25 cellular contexts compared by ENCODE assay signal in the genomic region with DNA sequence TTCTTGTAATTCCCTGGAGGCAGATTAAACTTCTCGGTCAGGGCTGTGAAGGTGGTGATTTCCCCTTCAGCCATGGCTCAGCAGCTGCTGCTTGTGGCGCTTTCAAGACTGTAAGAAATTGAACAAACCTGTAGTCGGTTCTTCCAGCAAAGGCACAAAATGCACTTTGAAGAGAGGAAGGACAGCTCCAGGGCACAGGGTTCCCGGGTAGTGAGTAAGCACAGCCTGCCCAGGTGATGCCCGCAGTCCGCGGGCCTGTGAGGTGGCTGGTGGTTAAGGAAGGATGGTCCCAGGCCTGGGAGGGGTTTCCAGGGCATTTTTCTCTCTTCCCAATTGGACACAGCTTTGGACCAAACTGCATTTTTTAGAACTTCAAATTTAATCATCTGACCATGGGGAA.
"Had no signal": no experiment of that assay in that cellular context is flagged by ENCODE, and none has a peak within 500 bp of the region (broad histone marks: within the 10 kb centered on the region; RNA-seq: fewer than 3 reads in every experiment).

No MANE protein-coding gene starts in this region.

- H3K4me3 ChIP-seq: ascending aorta had no signal

- ATAC-seq: activated naive CD4-positive, alpha-beta T cell treated with anti-CD3 and anti-CD28 coated beads, Interleukin-2, amount 50 U/mL, for 72 hours; activated naive CD8-positive, alpha-beta T cell treated with anti-CD3 and anti-CD28 coated beads, Interleukin-2, amount 50 U/mL, for 24 hours; activated T-cell treated with anti-CD3 and anti-CD28 coated beads, Interleukin-2, amount 50 U/mL, for 4 hours; T-helper 17 cell; WTC11 had no signal

- H3K27me3 ChIP-seq: ascending aorta had no signal

- H3K27ac ChIP-seq: ascending aorta had no signal

- H3K4me1 ChIP-seq: ascending aorta had no signal

- H3K9me3 ChIP-seq: ascending aorta had no signal

- H3K36me3 ChIP-seq: ascending aorta had no signal

- DNase-seq: activated CD4-positive, alpha-beta memory T cell treated with anti-CD3 and anti-CD28 coated beads for 36 hours; activated CD4-positive, alpha-beta T cell treated with anti-CD3 and anti-CD28 coated beads, Interleukin-2, amount 10 ng/mL, durations not matched to agents 24 days and 14 days; activated CD4-positive, CD25-positive, alpha-beta regulatory T cell treated with anti-CD3 and anti-CD28 coated beads, Interleukin-2, amount 50 U/mL, for 72 hours; activated CD8-positive, alpha-beta memory T cell treated with anti-CD3 and anti-CD28 coated beads for 24 hours; activated effector memory CD4-positive, alpha-beta T cell treated with anti-CD3 and anti-CD28 coated beads, Interleukin-2, amount 50 U/mL, for 16 hours; activated naive CD4-positive, alpha-beta T cell treated with Interleukin-2 at 50 U/mL for 16 hours; activated naive CD8-positive, alpha-beta T cell treated with anti-CD3 and anti-CD28 coated beads, Interleukin-2, amount 50 U/mL, for 24 hours; activated T-cell treated with anti-CD3 and anti-CD28 coated beads, Interleukin-2, amount 50 U/mL, for 4 hours; amniotic stem cell; Karpas-422; NCI-H1092; NCI-H1417; NCI-H2029; NCI-H2107; NCI-H2171 treated with DMSO at 0.1 percent for 48 hours; NCI-H345; NCI-H510A; NCI-H526 treated with DMSO at 0.1 percent for 48 hours; NCI-H82; SIG-M5; T-helper 17 cell; T-helper 9 cell had no signal
